12 cellular contexts compared by ENCODE assay signal in genomic region chr20:12255571-12255970, GRCh38.
"Had no signal": no experiment of that assay in that cellular context is flagged by ENCODE, and none has a peak within 500 bp of the region (broad histone marks: within the 10 kb centered on the region; RNA-seq: fewer than 3 reads in every experiment).

No MANE protein-coding gene starts in this region.

- H3K36me3 ChIP-seq: gastrocnemius medialis, left ventricle myocardium inferior, ovary, stomach had no signal

- H3K9me3 ChIP-seq: gastrocnemius medialis, ovary had no signal

- DNase-seq: activated CD4-positive, alpha-beta T cell treated with anti-CD3 and anti-CD28 coated beads for 36 hours; activated CD8-positive, alpha-beta T cell treated with anti-CD3 and anti-CD28 coated beads, Interleukin-2, amount 10 ng/mL, durations not matched to agents 7 days and 5 days; activated naive CD4-positive, alpha-beta T cell treated with anti-CD3 and anti-CD28 coated beads, Interleukin-2, amount 50 U/mL, for 16 hours; amniotic stem cell; cerebellar nuclear complex; gastrocnemius medialis; left ventricle myocardium inferior; ovary; stomach; T1000 had no signal

- H3K27me3 ChIP-seq: gastrocnemius medialis, ovary, stomach had no signal

- H3K4me1 ChIP-seq: gastrocnemius medialis, left ventricle myocardium inferior, stomach had no signal

- H3K4me3 ChIP-seq: gastrocnemius medialis, left ventricle myocardium inferior, ovary, skin epidermis, stomach had no signal

- ATAC-seq: activated CD4-positive, alpha-beta T cell treated with anti-CD3 and anti-CD28 coated beads for 36 hours; activated CD8-positive, alpha-beta T cell treated with anti-CD3 and anti-CD28 coated beads, Interleukin-2, amount 10 ng/mL, durations not matched to agents 7 days and 5 days; gastrocnemius medialis had no signal

- H3K27ac ChIP-seq: gastrocnemius medialis, left ventricle myocardium inferior, ovary, skin epidermis, stomach, VCaP had no signal
